ENCODE assay signal across 31 cellular contexts in genomic region chr7:129762387-129762969, GRCh38.
"Had no signal": no experiment of that assay in that cellular context is flagged by ENCODE, and none has a peak within 500 bp of the region (broad histone marks: within the 10 kb centered on the region; RNA-seq: fewer than 3 reads in every experiment).

No MANE protein-coding gene starts in this region.

- H3K27ac ChIP-seq: adrenal gland, SJCRH30, SK-N-MC had no signal

- H3K9me3 Mint-ChIP-seq: activated CD4-positive, alpha-beta T cell treated with anti-CD3 and anti-CD28 coated beads, Interleukin-2, amount 10 ng/mL, durations not matched to agents 7 days and 5 days; activated naive CD4-positive, alpha-beta T cell treated with anti-CD3 and anti-CD28 coated beads for 36 hours; activated naive CD4-positive, alpha-beta T cell treated with anti-CD3 and anti-CD28 coated beads, Interleukin-2, amount 50 U/mL, for 72 hours; activated T-cell treated with anti-CD3 and anti-CD28 coated beads, Interleukin-2, amount 50 U/mL, for 24 hours; activated T-helper 2 cell treated with anti-CD3 and anti-CD28 coated beads, Interferon-gamma antibody, Interleukin-2, Interleukin-4, amounts not matched to agents 10 μg/mL and 5 μg/mL and 100 μg/mL, durations not matched to agents 14 hours and 24 hours and 36 hours; brain had no signal

- H3K9me3 ChIP-seq: adrenal gland, MG63, SJCRH30 had no signal

- DNase-seq: activated CD4-positive, alpha-beta T cell treated with anti-CD3 and anti-CD28 coated beads for 36 hours; activated CD4-positive, alpha-beta T cell treated with anti-CD3 and anti-CD28 coated beads, Interleukin-2, amount 10 ng/mL, durations not matched to agents 7 days and 5 days; activated CD4-positive, alpha-beta T cell treated with anti-CD3 and anti-CD28 coated beads, Interleukin-2, amount 50 U/mL, for 48 hours; activated CD8-positive, alpha-beta T cell treated with anti-CD3 and anti-CD28 coated beads, Interleukin-2, amount 10 ng/mL, durations not matched to agents 7 days and 5 days; activated gamma-delta T cell treated with Interleukin-2 at 50 U/mL for 16 hours; activated naive CD4-positive, alpha-beta T cell treated with anti-CD3 and anti-CD28 coated beads for 36 hours; activated T-cell treated with anti-CD3 and anti-CD28 coated beads, Interleukin-2, amount 50 U/mL, for 24 hours; adrenal gland; caudate nucleus; Kasumi-1; KG1; MG63; NCI-H1048; NCI-H1105 treated with DMSO at 0.1 percent for 48 hours; NCI-H1436; NCI-H1694; NCI-H1930; NCI-H2081 treated with DMSO at 0.1 percent for 48 hours; NCI-H226; NCI-H446 treated with DMSO at 0.1 percent for 48 hours; NCI-H524 treated with DMSO at 0.1 percent for 48 hours; SHP77; SJCRH30; T1000 had no signal

- H3K4me1 ChIP-seq: adrenal gland, SJCRH30 had no signal

- H3K27me3 ChIP-seq: adrenal gland, MG63, SJCRH30 had no signal

- H3K4me3 Mint-ChIP-seq: activated CD4-positive, alpha-beta T cell treated with anti-CD3 and anti-CD28 coated beads for 36 hours; activated CD4-positive, alpha-beta T cell treated with anti-CD3 and anti-CD28 coated beads, Interleukin-2, amount 10 ng/mL, durations not matched to agents 7 days and 5 days; activated CD8-positive, alpha-beta T cell treated with anti-CD3 and anti-CD28 coated beads, Interleukin-2, amount 10 ng/mL, durations not matched to agents 7 days and 5 days; activated naive CD4-positive, alpha-beta T cell treated with anti-CD3 and anti-CD28 coated beads for 36 hours; activated T-cell treated with anti-CD3 and anti-CD28 coated beads, Interleukin-2, amount 50 U/mL, for 24 hours; brain had no signal

- FAIRE-seq: bronchial epithelial cell had no signal

- ATAC-seq: activated CD4-positive, alpha-beta T cell treated with anti-CD3 and anti-CD28 coated beads for 36 hours; activated CD4-positive, CD25-positive, alpha-beta regulatory T cell treated with anti-CD3 and anti-CD28 coated beads, Interleukin-2, amount 50 U/mL, for 24 hours; activated CD8-positive, alpha-beta T cell treated with anti-CD3 and anti-CD28 coated beads, Interleukin-2, amount 10 ng/mL, durations not matched to agents 7 days and 5 days; activated naive CD4-positive, alpha-beta T cell treated with anti-CD3 and anti-CD28 coated beads, Interleukin-2, amount 50 U/mL, for 72 hours; Panc1 had no signal

- H3K36me3 ChIP-seq: adrenal gland, MG63, SJCRH30 had no signal

- H3K4me3 ChIP-seq: adrenal gland, MG63, SJCRH30, SK-N-MC had no signal

- H3K27me3 Mint-ChIP-seq: activated CD4-positive, alpha-beta T cell treated with anti-CD3 and anti-CD28 coated beads for 36 hours; activated T-cell treated with anti-CD3 and anti-CD28 coated beads, Interleukin-2, amount 50 U/mL, for 24 hours had no signal

- H3K4me1 Mint-ChIP-seq: activated CD4-positive, alpha-beta T cell treated with anti-CD3 and anti-CD28 coated beads for 36 hours; brain had no signal

- H3K27ac Mint-ChIP-seq: activated CD4-positive, alpha-beta T cell treated with anti-CD3 and anti-CD28 coated beads for 36 hours; activated CD4-positive, alpha-beta T cell treated with anti-CD3 and anti-CD28 coated beads, Interleukin-2, amount 10 ng/mL, durations not matched to agents 7 days and 5 days; activated CD8-positive, alpha-beta T cell treated with anti-CD3 and anti-CD28 coated beads, Interleukin-2, amount 10 ng/mL, durations not matched to agents 7 days and 5 days; activated naive CD4-positive, alpha-beta T cell treated with anti-CD3 and anti-CD28 coated beads for 36 hours; activated naive CD4-positive, alpha-beta T cell treated with anti-CD3 and anti-CD28 coated beads, Interleukin-2, amount 50 U/mL, for 72 hours; activated T-cell treated with anti-CD3 and anti-CD28 coated beads, Interleukin-2, amount 50 U/mL, for 24 hours; activated T-helper 2 cell treated with anti-CD3 and anti-CD28 coated beads, Interferon-gamma antibody, Interleukin-2, Interleukin-4, amounts not matched to agents 10 μg/mL and 5 μg/mL and 100 μg/mL, durations not matched to agents 14 hours and 24 hours and 36 hours; brain had no signal

- H3K36me3 Mint-ChIP-seq: activated naive CD4-positive, alpha-beta T cell treated with anti-CD3 and anti-CD28 coated beads, Interleukin-2, amount 50 U/mL, for 72 hours; brain had no signal
